ENCODE assay signal across 1 cellular context in genomic region chr2:43426305-43427031, GRCh38.
TF ChIP-seq lines count a peak whose summit lies in the region.

No MANE protein-coding gene starts in this region.

TF ChIP-seq in GM12878, 131 proteins besides CTCF, POLR2A, EP300 and RAD21 (continued from another document):
- TF ChIP-seq CUX1 (IDR thresholded peaks at IDR 0.05; ENCODE audit: insufficient replicate concordance, low read depth, low read length): peak; percentile 42
- TF ChIP-seq SUZ12 (IDR thresholded peaks at IDR 0.05; ENCODE audit: unreplicated experiment): no peak
- TF ChIP-seq BMI1 (IDR thresholded peaks at IDR 0.05; ENCODE audit: borderline replicate concordance): peak; percentile 90
- TF ChIP-seq, protein P1, sequence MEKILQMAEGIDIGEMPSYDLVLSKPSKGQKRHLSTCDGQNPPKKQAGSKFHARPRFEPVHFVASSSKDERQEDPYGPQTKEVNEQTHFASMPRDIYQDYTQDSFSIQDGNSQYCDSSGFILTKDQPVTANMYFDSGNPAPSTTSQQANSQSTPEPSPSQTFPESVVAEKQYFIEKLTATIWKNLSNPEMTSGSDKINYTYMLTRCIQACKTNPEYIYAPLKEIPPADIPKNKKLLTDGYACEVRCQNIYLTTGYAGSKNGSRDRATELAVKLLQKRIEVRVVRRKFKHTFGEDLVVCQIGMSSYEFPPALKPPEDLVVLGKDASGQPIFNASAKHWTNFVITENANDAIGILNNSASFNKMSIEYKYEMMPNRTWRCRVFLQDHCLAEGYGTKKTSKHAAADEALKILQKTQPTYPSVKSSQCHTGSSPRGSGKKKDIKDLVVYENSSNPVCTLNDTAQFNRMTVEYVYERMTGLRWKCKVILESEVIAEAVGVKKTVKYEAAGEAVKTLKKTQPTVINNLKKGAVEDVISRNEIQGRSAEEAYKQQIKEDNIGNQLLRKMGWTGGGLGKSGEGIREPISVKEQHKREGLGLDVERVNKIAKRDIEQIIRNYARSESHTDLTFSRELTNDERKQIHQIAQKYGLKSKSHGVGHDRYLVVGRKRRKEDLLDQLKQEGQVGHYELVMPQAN (conservative IDR thresholded peaks at IDR 0.05): peak; percentile 34; the same call in 1 of the 2 replicates
